In genomic region chr1:109466440-109467300, GRCh38 we compare ENCODE assay signal across 8 cellular contexts. TPM values are rescaled to one million over a fixed set of nuclear protein-coding genes. Genes with fewer than 3 reads are reported as not detected.
A peak's percentile ranks its signal among the peaks of the same experiment; 100 is the strongest.
DNase-seq lines count a peak whose midpoint lies in the region; ATAC-seq, FAIRE-seq and TF ChIP-seq lines count a peak whose summit lies in the region.

TSS of gene SYPL2 (plus strand) at chr1:109466546. CDS start at chr1:109466844, 298 bp downstream.

- no peak for TF ChIP-seq POLR2A in GM12892 (IDR thresholded peaks at IDR 0.05; ENCODE audit: low read depth, low read length)

- no peak within 1 kb of the TSS for H3K9ac ChIP-seq in SK-N-SH
- H3K9ac ChIP-seq in mucosa of stomach (ENCODE audit: low read length) = peak within 1 kb of the TSS; percentile 26

- no peak for FAIRE-seq in GM12892 (lab: Jason Lieb, UNC)

- H3K9me2 ChIP-seq in SK-N-SH = no peaks in the 10 kb centered on the region

- H3K9me3 ChIP-seq in SK-N-SH (no peaks in the 10 kb centered on the region), mucosa of stomach (ENCODE audit: control insufficient read depth, low read length) (no peaks in the 10 kb centered on the region)

- H3K4me1 ChIP-seq in SK-N-SH (ENCODE audit: control insufficient read depth in 1 of 2, insufficient read depth in 2 of 2, low read depth in 1 of 2, low read length in 1 of 2) (no peaks in the 10 kb centered on the region), mucosa of stomach (ENCODE audit: control insufficient read depth, insufficient read depth, low read length) (no peaks in the 10 kb centered on the region)

- DNase-seq in SK-N-SH (peak; percentile 79), epidermal melanocyte (ENCODE audit: insufficient read length, low spot score) (peak; percentile 40), UCSD-AML1 (lab: John Stamatoyannopoulos, UW; ENCODE audit: unreplicated experiment) (no peak), GM12892 (ENCODE audit: insufficient read length) (no peak)
- DNase-seq in activated CD4-positive, CD25-positive, alpha-beta regulatory T cell treated with anti-CD3 and anti-CD28 coated beads, Interleukin-2, amount 50 U/mL, for 72 hours = no peak

- POLR2A ChIA-PET in SK-N-SH (lab: Yijun Ruan, JAX) = no interaction called here

- H4K20me1 ChIP-seq in SK-N-SH (ENCODE audit: insufficient read depth) = no peaks in the 10 kb centered on the region

- peak; percentile 10; the same call in 1 of the 2 replicates for TF ChIP-seq CTCF in SK-N-SH (IDR thresholded peaks at IDR 0.05)

- H3K27me3 ChIP-seq in SK-N-SH (ENCODE audit: insufficient read depth) = peaks cover 94% of the 10 kb centered on the region
- H3K27me3 ChIP-seq in mucosa of stomach (ENCODE audit: control insufficient read depth, insufficient read depth, low read length) = peaks cover 42% of the 10 kb centered on the region

- CTCF ChIA-PET in SK-N-SH (lab: Yijun Ruan, JAX) = interaction anchor here (1.1 to 1.2 kb wide), 2 partner anchors 24 to 66 kb away, joined by 4 to 5 read pairs; no protein-coding TSS in a partner anchor

- no peak for TF ChIP-seq EP300 in SK-N-SH (IDR thresholded peaks at IDR 0.05; ENCODE audit: borderline replicate concordance in 1 of 2, low read depth in 1 of 2, low read length in 1 of 2)

- H3K79me2 ChIP-seq in SK-N-SH (ENCODE audit: insufficient read depth) = no peaks in the 10 kb centered on the region

- TF ChIP-seq RAD21 in SK-N-SH (IDR thresholded peaks at IDR 0.05; ENCODE audit: low read length) = no peak

- H3K4me2 ChIP-seq in SK-N-SH = peak within 1 kb of the TSS; percentile 71

- no peak within 1 kb of the TSS for H3K27ac ChIP-seq in SK-N-SH (ENCODE audit: low read depth in 2 of 2, low read length in 1 of 2)

- H2AFZ ChIP-seq in SK-N-SH (ENCODE audit: low read depth) = peak within 1 kb of the TSS; percentile 66; the same call in 1 of the 2 replicates

- no peak for ATAC-seq in HG03025 (IDR thresholded peaks at IDR 0.05; ENCODE audit: low FRiP score, unreplicated experiment)

- WGBS in SK-N-SH (ENCODE audit: low lambda C conversion rate) = 0% methylated on average over 12 of the region's 91 CpGs

- H3K36me3 ChIP-seq in SK-N-SH (replicated peaks in 1 of 2; ENCODE audit: control insufficient read depth in 1 of 2, insufficient read depth in 2 of 2, low read length in 1 of 2) = no peaks in the 10 kb centered on the region
- no peaks in the 10 kb centered on the region for H3K36me3 ChIP-seq in mucosa of stomach (ENCODE audit: control insufficient read depth, insufficient read depth, low read length)

- H3F3A ChIP-seq in SK-N-SH (replicated peaks; ENCODE audit: insufficient read depth) = no peaks in the 10 kb centered on the region

- H3K4me3 ChIP-seq in GM08714 (ENCODE audit: low read length) (peak within 1 kb of the TSS; percentile 62; the same call in 1 of the 2 replicates), SK-N-SH (ENCODE audit: low read depth in 2 of 2, low read length in 1 of 2) (peak within 1 kb of the TSS; percentile 36 to 50), mucosa of stomach (ENCODE audit: low read length) (peak within 1 kb of the TSS; percentile 7)

TF ChIP-seq in SK-N-SH, 30 proteins besides CTCF, POLR2A, EP300 and RAD21:
- peak; percentile 39; the same call in 1 of the 2 replicates for TF ChIP-seq EZH2phosphoT487 (IDR thresholded peaks at IDR 0.05; ENCODE audit: borderline replicate concordance, low read depth)
- peak; percentile 82 for TF ChIP-seq USF1 (IDR thresholded peaks at IDR 0.05; ENCODE audit: borderline replicate concordance, low read depth)
- TF ChIP-seq, protein P1, sequence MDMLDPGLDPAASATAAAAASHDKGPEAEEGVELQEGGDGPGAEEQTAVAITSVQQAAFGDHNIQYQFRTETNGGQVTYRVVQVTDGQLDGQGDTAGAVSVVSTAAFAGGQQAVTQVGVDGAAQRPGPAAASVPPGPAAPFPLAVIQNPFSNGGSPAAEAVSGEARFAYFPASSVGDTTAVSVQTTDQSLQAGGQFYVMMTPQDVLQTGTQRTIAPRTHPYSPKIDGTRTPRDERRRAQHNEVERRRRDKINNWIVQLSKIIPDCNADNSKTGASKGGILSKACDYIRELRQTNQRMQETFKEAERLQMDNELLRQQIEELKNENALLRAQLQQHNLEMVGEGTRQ (IDR thresholded peaks at IDR 0.05; ENCODE audit: borderline replicate concordance, low read depth, low read length) = no peak
- TF ChIP-seq ZBTB33 (IDR thresholded peaks at IDR 0.05; ENCODE audit: borderline replicate concordance, low read depth) = no peak

RNA-seq across cellular contexts. Expression of gene SYPL2, which starts in this region (rescaled TPM):
- polyA plus RNA-seq in SK-N-SH (2012; rRNA removed) = 0.03 and 0.05 TPM in 2 replicates
- 0.01 and 0.05 TPM in 2 replicates for polyA plus RNA-seq in SK-N-SH (2012; cell fraction: cytosol; rRNA removed)
- polyA plus RNA-seq in SK-N-SH (2012; cell fraction: nucleus; rRNA removed) = 0.07 and 0.10 TPM in 2 replicates
- polyA plus RNA-seq in GM12892 (2012; ENCODE audit: missing spikeins) = 0.21 TPM

Comparison
In these comparisons a context has a peak if more than half of its experiments do, and no peak if none do; other contexts are left out.
1. Peak in DNase-seq, H3K4me3 ChIP-seq and H3K4me2 ChIP-seq in SK-N-SH; RNA of the gene not detected or under 1 TPM.
2. H3K4me3 ChIP-seq: peak in every context shown above with its lines; median percentile 62 in GM08714; 43 in SK-N-SH; 7 in mucosa of stomach.